In genomic region chr20:33793011-33793931, GRCh38 we compare ENCODE assay signal across 1 cellular context.
TF ChIP-seq lines count a peak whose summit lies in the region.

No MANE protein-coding gene starts in this region.

TF ChIP-seq in HCT116, 20 proteins besides CTCF, POLR2A, EP300 and RAD21 (continued from another document):
- no peak for TF ChIP-seq REST (IDR thresholded peaks at IDR 0.05; ENCODE audit: low read depth)
- no peak for TF ChIP-seq YY1 (IDR thresholded peaks at IDR 0.05; ENCODE audit: extremely low read depth, insufficient replicate concordance, low read depth, low read length)
- TF ChIP-seq ZFX (IDR thresholded peaks at IDR 0.05), result no peak
- no peak for TF ChIP-seq FOSL1 (IDR thresholded peaks at IDR 0.05; ENCODE audit: low read depth)
TF ChIP-seq in HCT116: peak in this region for 0.
